ENCODE assay signal across 8 cellular contexts in genomic region chr12:122965851-122966742, GRCh38. TPM values are rescaled to one million over a fixed set of nuclear protein-coding genes. Genes with fewer than 3 reads are reported as not detected.
DNase-seq lines count a peak whose midpoint lies in the region; ATAC-seq and TF ChIP-seq lines count a peak whose summit lies in the region.

ABCB9 (minus strand) TSS chr12:122966463; CDS start chr12:122960235, 6,228 bp downstream.

- H3K36me3 Mint-ChIP-seq in CD8-positive, alpha-beta memory T cell, result no peaks in the 10 kb centered on the region
- H3K36me3 Mint-ChIP-seq in neural crest cell (ENCODE audit: low read depth), result no peaks in the 10 kb centered on the region

- no peaks in the 10 kb centered on the region for H3K9me3 Mint-ChIP-seq in CD8-positive, alpha-beta memory T cell
- no peaks in the 10 kb centered on the region for H3K9me3 Mint-ChIP-seq in neural crest cell
- H3K9me3 Mint-ChIP-seq in stimulated activated naive CD8-positive, alpha-beta T cell treated with anti-CD3 and anti-CD28 coated beads, Interleukin-15, amount 100 ng/mL, for 72 hours, result no peaks in the 10 kb centered on the region

- H3K27me3 Mint-ChIP-seq in CD8-positive, alpha-beta memory T cell, result no peaks in the 10 kb centered on the region
- H3K27me3 Mint-ChIP-seq in neural crest cell (ENCODE audit: low read depth), result no peaks in the 10 kb centered on the region
- no peaks in the 10 kb centered on the region for H3K27me3 Mint-ChIP-seq in stimulated activated naive CD8-positive, alpha-beta T cell treated with anti-CD3 and anti-CD28 coated beads, Interleukin-15, amount 100 ng/mL, for 72 hours

- POLR2A ChIA-PET in CD8-positive, alpha-beta memory T cell (lab: Charles Lee), result interaction anchor here (0.6 to 1.5 kb wide), 8 partner anchors 8 to 267 kb away, joined by 3 to 6 read pairs (median 4); partner anchors contain the start of genes ARL6IP4, MPHOSPH9, MTRFR and OGFOD2

- H3K9me3 ChIP-seq in CD8-positive, alpha-beta memory T cell (ENCODE audit: low read length), result no peaks in the 10 kb centered on the region

- ATAC-seq in GM21515 (IDR thresholded peaks at IDR 0.05; ENCODE audit: unreplicated experiment), result peak; percentile 54
- peak; percentile 92 for ATAC-seq in foreskin keratinocyte
- ATAC-seq in stimulated activated naive CD8-positive, alpha-beta T cell treated with anti-CD3 and anti-CD28 coated beads, Interleukin-15, amount 100 ng/mL, for 72 hours, result peak; percentile 97

- no peaks in the 10 kb centered on the region for H3K36me3 ChIP-seq in CD8-positive, alpha-beta memory T cell (ENCODE audit: insufficient read depth, low read length)

- peak within 1 kb of the TSS in 6 of 8 donors; percentile 7 to 89 (median 76) for H3K27ac Mint-ChIP-seq in CD8-positive, alpha-beta memory T cell
- H3K27ac Mint-ChIP-seq in neural crest cell (ENCODE audit: unreplicated experiment), result no peak within 1 kb of the TSS
- H3K27ac Mint-ChIP-seq in stimulated activated naive CD8-positive, alpha-beta T cell treated with anti-CD3 and anti-CD28 coated beads, Interleukin-15, amount 100 ng/mL, for 72 hours, result no peak within 1 kb of the TSS

- CTCF ChIA-PET in CD8-positive, alpha-beta memory T cell (lab: Charles Lee), result interaction anchor here (0.6 to 1.8 kb wide), 4 partner anchors 9 to 246 kb away, joined by 3 to 5 read pairs (median 4); partner anchors contain the start of genes CCDC62 and OGFOD2

- peaks cover 14% of the 10 kb centered on the region for H3K4me1 ChIP-seq in CD8-positive, alpha-beta memory T cell (ENCODE audit: insufficient read depth, low read length)
- peaks cover 3% of the 10 kb centered on the region for H3K4me1 ChIP-seq in foreskin keratinocyte

- peak within 1 kb of the TSS; percentile 25 to 83 (median 72) for H3K4me3 Mint-ChIP-seq in CD8-positive, alpha-beta memory T cell
- H3K4me3 Mint-ChIP-seq in neural crest cell, result peak within 1 kb of the TSS; percentile 78
- peak within 1 kb of the TSS; percentile 71 to 72 for H3K4me3 Mint-ChIP-seq in stimulated activated naive CD8-positive, alpha-beta T cell treated with anti-CD3 and anti-CD28 coated beads, Interleukin-15, amount 100 ng/mL, for 72 hours

- no peak within 1 kb of the TSS for H3K27ac ChIP-seq in CD8-positive, alpha-beta memory T cell (ENCODE audit: low read depth, low read length)
- no peak within 1 kb of the TSS for H3K27ac ChIP-seq in foreskin keratinocyte

- TF ChIP-seq CTCF in LNCaP clone FGC (IDR thresholded peaks at IDR 0.05; ENCODE audit: control insufficient read depth, extremely low read depth, insufficient read depth) (no peak), foreskin keratinocyte (conservative IDR thresholded peaks at IDR 0.05) (no peak), neural crest cell (conservative IDR thresholded peaks at IDR 0.05) (no peak)

- DNase-seq in CD8-positive, alpha-beta memory T cell, result peak; percentile 83 to 97 (median 93)
- DNase-seq in LNCaP clone FGC (ENCODE audit: low read depth) (peak; percentile 72), SIG-M5 (lab: John Stamatoyannopoulos, UW) (peak; percentile 21), activated gamma-delta T cell treated with Interleukin-2 at 50 U/mL for 16 hours (peak; percentile 93), foreskin keratinocyte (peak; percentile 61 to 78), neural crest cell (ENCODE audit: low read depth, low spot score) (peak; percentile 90)
- DNase-seq in stimulated activated naive CD8-positive, alpha-beta T cell treated with anti-CD3 and anti-CD28 coated beads, Interleukin-15, amount 100 ng/mL, for 72 hours, result peak; percentile 85 to 89

- peak within 1 kb of the TSS; percentile 56 for H3K4me3 ChIP-seq in CD8-positive, alpha-beta memory T cell (ENCODE audit: low read length)
- peak within 1 kb of the TSS; percentile 86 for H3K4me3 ChIP-seq in LNCaP clone FGC (ENCODE audit: low read depth, low read length)

- H3K4me1 Mint-ChIP-seq in CD8-positive, alpha-beta memory T cell, result peaks cover 5 to 18% (median 9%) of the 10 kb centered on the region in 3 donors
- H3K4me1 Mint-ChIP-seq in neural crest cell, result peaks cover 6% of the 10 kb centered on the region
- H3K4me1 Mint-ChIP-seq in stimulated activated naive CD8-positive, alpha-beta T cell treated with anti-CD3 and anti-CD28 coated beads, Interleukin-15, amount 100 ng/mL, for 72 hours, result peaks cover 13% of the 10 kb centered on the region

- H3K27me3 ChIP-seq in CD8-positive, alpha-beta memory T cell (ENCODE audit: insufficient read depth, low read length, poor library complexity, severe bottlenecking), result no peaks in the 10 kb centered on the region
- H3K27me3 ChIP-seq in foreskin keratinocyte, result no peaks in the 10 kb centered on the region

RNA-seq across cellular contexts. Expression of gene ABCB9, which starts in this region (rescaled TPM):
- total RNA-seq in CD8-positive, alpha-beta memory T cell, result 1 to 10 TPM; 3.7 to 3.9 TPM
- polyA plus RNA-seq in CD8-positive, alpha-beta memory T cell, result 0.99 TPM
- 10.0 and 11.0 TPM in 2 replicates for total RNA-seq in foreskin keratinocyte
- 5.8 and 6.3 TPM in 2 replicates for polyA plus RNA-seq in foreskin keratinocyte
- total RNA-seq in neural crest cell, result 14.2 and 16.3 TPM in 2 replicates

Comparison
In these comparisons a context has a peak if more than half of its experiments do, and no peak if none do; other contexts are left out.
1. DNase-seq: peak in every context shown above with its lines; median percentile 93 in CD8-positive, alpha-beta memory T cell; 93 in activated gamma-delta T cell treated with Interleukin-2 at 50 U/mL for 16 hours; 90 in neural crest cell; 87 in stimulated activated naive CD8-positive, alpha-beta T cell treated with anti-CD3 and anti-CD28 coated beads, Interleukin-15, amount 100 ng/mL, for 72 hours; 72 in LNCaP clone FGC; 70 in foreskin keratinocyte; 21 in SIG-M5.
2. H3K27ac Mint-ChIP-seq: peak in CD8-positive, alpha-beta memory T cell (6 of 8); none in neural crest cell (single experiment) and stimulated activated naive CD8-positive, alpha-beta T cell treated with anti-CD3 and anti-CD28 coated beads, Interleukin-15, amount 100 ng/mL, for 72 hours (0 of 2).
3. Peak in every context shown above with its lines, with median percentiles within 50 percentile points of each other: H3K4me3 Mint-ChIP-seq and ATAC-seq.